In the genomic region with DNA sequence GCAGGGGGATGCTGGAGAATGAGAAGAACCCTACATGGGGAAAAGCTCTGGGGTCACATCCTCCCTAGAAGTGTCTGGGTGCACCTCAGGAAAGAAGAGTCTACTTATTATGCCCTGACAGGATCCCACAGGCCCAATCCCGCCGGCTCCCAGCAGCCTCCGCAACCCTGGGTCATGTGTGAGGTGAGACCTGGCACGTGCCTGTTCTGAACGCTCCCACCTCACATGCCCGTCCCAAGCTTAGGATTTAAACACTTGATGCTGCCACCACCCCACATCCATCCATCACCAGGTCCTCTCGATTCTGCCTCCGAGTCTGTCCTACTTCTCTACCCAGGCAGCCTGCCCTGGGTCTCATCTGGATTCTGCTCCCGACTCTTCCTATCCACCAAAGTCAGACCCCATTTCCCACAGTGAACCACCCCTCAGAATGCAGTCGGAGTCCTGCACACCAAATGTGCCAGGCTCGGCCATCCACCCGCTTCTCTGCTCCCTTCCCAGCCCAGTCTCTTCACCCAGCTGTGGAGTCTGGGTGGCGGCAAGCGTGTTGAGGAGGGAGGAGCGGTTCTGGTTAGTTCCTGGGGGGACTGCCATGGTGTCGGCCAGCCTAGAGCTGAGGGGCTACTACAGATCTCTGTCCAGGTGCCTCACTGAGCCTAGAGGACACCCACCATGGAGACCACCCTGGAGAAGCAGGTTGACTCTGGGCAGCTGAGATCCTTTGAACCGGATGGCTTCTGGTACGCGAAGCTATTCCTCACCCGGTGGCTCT, we compare ENCODE assay signal across 11 cellular contexts. TPM values are rescaled to one million over a fixed set of nuclear protein-coding genes. Genes with fewer than 3 reads are reported as not detected.
DNase-seq lines count a peak whose midpoint lies in the region; ATAC-seq and TF ChIP-seq lines count a peak whose summit lies in the region.
"Had no signal": no experiment of that assay in that cellular context is flagged by ENCODE, and none has a peak within 500 bp of the region (broad histone marks: within the 10 kb centered on the region; RNA-seq: fewer than 3 reads in every experiment).

No MANE protein-coding gene starts in this region.

- H3K9me3 Mint-ChIP-seq in activated CD4-positive, alpha-beta memory T cell treated with anti-CD3 and anti-CD28 coated beads for 36 hours = no peaks in the 10 kb centered on the region

- no peaks in the 10 kb centered on the region for H4K20me1 ChIP-seq in HCT116 (ENCODE audit: insufficient read depth)
- H4K20me1 ChIP-seq in smooth muscle cell (ENCODE audit: low read depth) = peaks cover 98% of the 10 kb centered on the region

- no TSS peak for BruUV-seq in HCT116 (replicated peaks; lab: Mats Ljungman, UMichigan)

- H3K4me1 ChIP-seq in HCT116 (ENCODE audit: control insufficient read depth in 1 of 2, insufficient read depth in 2 of 2, low read length in 2 of 2) (peaks cover 79 to 92% of the 10 kb centered on the region in 2 experiments), smooth muscle cell (ENCODE audit: low read depth) (peaks cover 3% of the 10 kb centered on the region)

- WGBS in smooth muscle cell (ENCODE audit: low lambda C conversion rate) = 91% methylated on average over 20 of the region's 20 CpGs

- H3K27ac Mint-ChIP-seq in activated CD4-positive, alpha-beta memory T cell treated with anti-CD3 and anti-CD28 coated beads for 36 hours = peak overlapping the region; percentile 98

- CTCF ChIA-PET in HCT116 (lab: Charles Lee) = interaction anchor here (1.7 to 3.9 kb wide), 2 partner anchors 11 to 139 kb away, joined by 6 to 21 read pairs; no protein-coding TSS in a partner anchor
- CTCF ChIA-PET in activated CD4-positive, alpha-beta memory T cell treated with anti-CD3 and anti-CD28 coated beads for 36 hours (lab: Charles Lee) = interaction anchor here (1.1 to 5.3 kb wide), 3 partner anchors 11 to 139 kb away, joined by 3 to 39 read pairs (median 4); no protein-coding TSS in a partner anchor

- intact Hi-C loops in HCT116 (cut with micrococcal nuclease) = no loop called here
- intact Hi-C loops in activated CD4-positive, alpha-beta memory T cell treated with anti-CD3 and anti-CD28 coated beads for 36 hours (cut with micrococcal nuclease) = loop anchor here (10.0 kb wide), 2 partner anchors 430 to 600 kb away; partner anchors contain the start of genes ELOVL1 and FOXJ3
- intact Hi-C loops in Right ventricle myocardium inferior (cut with DNase I) = no loop called here

- H3K36me3 Mint-ChIP-seq in activated CD4-positive, alpha-beta memory T cell treated with anti-CD3 and anti-CD28 coated beads for 36 hours = peaks cover 54% of the 10 kb centered on the region

- H3K4me1 Mint-ChIP-seq in activated CD4-positive, alpha-beta memory T cell treated with anti-CD3 and anti-CD28 coated beads for 36 hours (ENCODE audit: low read depth) = peaks cover 96% of the 10 kb centered on the region

- H3K9ac ChIP-seq in HCT116 (ENCODE audit: low read length) (peak overlapping the region; percentile 6; the same call in 1 of the 2 replicates), smooth muscle cell (ENCODE audit: low read depth) (no peak overlapping the region)
- H3K9ac ChIP-seq: parathyroid adenoma had no signal

- TF ChIP-seq CTCF in HCT116 (IDR thresholded peaks at IDR 0.05 in 2 of 3, conservative IDR thresholded peaks at IDR 0.05 in 1 of 3; ENCODE audit: borderline replicate concordance in 1 of 3, insufficient read depth in 1 of 3, low read depth in 2 of 3, low read length in 2 of 3) = no peak
- no peak for TF ChIP-seq CTCF in smooth muscle cell (IDR thresholded peaks at IDR 0.05; ENCODE audit: borderline replicate concordance, insufficient read depth, poor library complexity, severe bottlenecking)

- no peak for DNase-seq in HCT116 (ENCODE audit: low read depth, low spot score)
- DNase-seq in activated CD4-positive, alpha-beta memory T cell treated with anti-CD3 and anti-CD28 coated beads for 36 hours = peak; percentile 7
- no peak for DNase-seq in epithelial cell of prostate (ENCODE audit: low read depth, low spot score)
- DNase-seq in smooth muscle cell (lab: John Stamatoyannopoulos, UW; ENCODE audit: unreplicated experiment) = no peak
- DNase-seq in Right ventricle myocardium inferior (ENCODE audit: missing footprints) = no peak
- no peak for DNase-seq in NCI-H748 treated with DMSO at 0.1 percent for 48 hours (lab: John Stamatoyannopoulos, UW)
- DNase-seq: EL, NCI-H526 treated with DMSO at 0.1 percent for 48 hours had no signal

- no peaks in the 10 kb centered on the region for H3K27me3 Mint-ChIP-seq in activated CD4-positive, alpha-beta memory T cell treated with anti-CD3 and anti-CD28 coated beads for 36 hours

- RAD21 ChIA-PET in HCT116 (lab: Charles Lee; ENCODE audit: low non-redundant PET in 1 of 2, low total read pairs in 2 of 2, uncharacterized antibody in 2 of 2, unreplicated experiment in 2 of 2) = no interaction called here

- H3K36me3 ChIP-seq in HCT116 (ENCODE audit: control insufficient read depth in 1 of 2, insufficient read depth in 2 of 2, low read length in 2 of 2) = peaks cover 9 to 39% of the 10 kb centered on the region in 2 experiments; a peak in 2 of 4 replicates
- no peaks in the 10 kb centered on the region for H3K36me3 ChIP-seq in smooth muscle cell (ENCODE audit: low read depth)

- peak overlapping the region; percentile 84 for H3K27ac ChIP-seq in HCT116 (ENCODE audit: low read depth, low read length)
- H3K27ac ChIP-seq in epithelial cell of prostate = peak overlapping the region; percentile 98
- peak overlapping the region; percentile 99 for H3K27ac ChIP-seq in smooth muscle cell (ENCODE audit: low read depth)
- H3K27ac ChIP-seq: parathyroid adenoma had no signal

- H3K4me3 Mint-ChIP-seq in activated CD4-positive, alpha-beta memory T cell treated with anti-CD3 and anti-CD28 coated beads for 36 hours = no peak overlapping the region

- H3K9me2 ChIP-seq in HCT116 (ENCODE audit: insufficient read depth) = no peaks in the 10 kb centered on the region

- no peaks in the 10 kb centered on the region for H3K27me3 ChIP-seq in HCT116 (ENCODE audit: insufficient read depth, low read length)
- H3K27me3 ChIP-seq in smooth muscle cell (ENCODE audit: low read depth) = no peaks in the 10 kb centered on the region

- no peak overlapping the region for H3K4me3 ChIP-seq in HCT116 (replicated peaks in 1 of 2; ENCODE audit: low read depth in 1 of 2, low read length in 2 of 2)
- H3K4me3 ChIP-seq in smooth muscle cell = no peak overlapping the region

- H3K79me2 ChIP-seq in HCT116 (ENCODE audit: insufficient read depth, low read length) = peaks cover 95% of the 10 kb centered on the region
- H3K79me2 ChIP-seq in smooth muscle cell (ENCODE audit: low read depth) = peaks cover 61% of the 10 kb centered on the region

- H2AFZ ChIP-seq in HCT116 (ENCODE audit: low read depth, low read length, poor library complexity, severe bottlenecking) = no peak overlapping the region
- no peak overlapping the region for H2AFZ ChIP-seq in smooth muscle cell (ENCODE audit: low read depth)
- H2AFZ ChIP-seq: parathyroid adenoma had no signal

- POLR2A ChIA-PET in HCT116 (lab: Charles Lee) = interaction anchor here (0.5 kb wide), 1 partner anchor 80 kb away, joined by 4 read pairs; no protein-coding TSS in a partner anchor
- POLR2A ChIA-PET in activated CD4-positive, alpha-beta memory T cell treated with anti-CD3 and anti-CD28 coated beads for 36 hours (lab: Charles Lee) = interaction anchor here (1.0 to 1.4 kb wide), 4 partner anchors 10 to 23 kb away, joined by 3 to 6 read pairs (median 3); no protein-coding TSS in a partner anchor

- no peak for ATAC-seq in HCT116
- ATAC-seq in Right ventricle myocardium inferior = no peak
- no peak for ATAC-seq in HG03175 (IDR thresholded peaks at IDR 0.05; ENCODE audit: unreplicated experiment)
- ATAC-seq in HG02840 (IDR thresholded peaks at IDR 0.05; ENCODE audit: low FRiP score, unreplicated experiment) = no peak

- H3K4me2 ChIP-seq in HCT116 (ENCODE audit: low read length) = no peak overlapping the region; the same call in 1 of the 2 replicates
- H3K4me2 ChIP-seq in smooth muscle cell = no peak overlapping the region

- peaks cover 11% of the 10 kb centered on the region for H3F3A ChIP-seq in smooth muscle cell (ENCODE audit: low read depth)

- TF ChIP-seq RAD21 in HCT116 (IDR thresholded peaks at IDR 0.05; ENCODE audit: low read depth) = no peak

- TF ChIP-seq POLR2A in HCT116 (IDR thresholded peaks at IDR 0.05; ENCODE audit: borderline replicate concordance, extremely low read depth, insufficient read depth, insufficient read length) = no peak

- H3K9me3 ChIP-seq in HCT116 (ENCODE audit: control insufficient read depth in 1 of 2, insufficient read depth in 1 of 2, low read depth in 1 of 2, low read length in 2 of 2) = no peaks in the 10 kb centered on the region
- no peaks in the 10 kb centered on the region for H3K9me3 ChIP-seq in smooth muscle cell (replicated peaks; ENCODE audit: low read depth)

TF ChIP-seq in HCT116, 20 proteins besides CTCF, POLR2A, EP300 and RAD21:
- TF ChIP-seq JUND (IDR thresholded peaks at IDR 0.05) = no peak
- TF ChIP-seq POLR2AphosphoS5 (IDR thresholded peaks at IDR 0.05; ENCODE audit: low read depth, low read length) = 0 out of 2 replicates have a peak, but pooled peaks have one; percentile 31

RNA-seq across cellular contexts. Expression of gene SLC2A1, which starts 23.9 kb away (rescaled TPM):
- 248 TPM for total RNA-seq in HCT116 (2021; ENCODE audit: unreplicated experiment)
- polyA plus RNA-seq in HCT116 (2012) = 419 and 518 TPM in 2 replicates
- 10 to 100 TPM; 67.6 to 73.6 TPM for total RNA-seq in activated CD4-positive, alpha-beta memory T cell treated with anti-CD3 and anti-CD28 coated beads for 36 hours
- 749 and 1,091 TPM in 2 replicates for total RNA-seq in smooth muscle cell
- 275 and 842 TPM in 2 replicates for polyA plus RNA-seq in smooth muscle cell
- 46.4 TPM for total RNA-seq in Right ventricle myocardium inferior
